In genomic region chr5:36751881-36752280, GRCh38 we compare ENCODE assay signal across 17 cellular contexts.
A peak's percentile ranks its signal among the peaks of the same experiment; 100 is the strongest.
DNase-seq lines count a peak whose midpoint lies in the region; ATAC-seq and TF ChIP-seq lines count a peak whose summit lies in the region.
"Had no signal": no experiment of that assay in that cellular context is flagged by ENCODE, and none has a peak within 500 bp of the region (broad histone marks: within the 10 kb centered on the region; RNA-seq: fewer than 3 reads in every experiment).

No MANE protein-coding gene starts in this region.

- CTCF ChIA-PET in naive thymus-derived CD4-positive, alpha-beta T cell (lab: Charles Lee), result no interaction called here

- no peak overlapping the region for H3K4me3 ChIP-seq in naive thymus-derived CD4-positive, alpha-beta T cell (ENCODE audit: low read length)

- no peak overlapping the region for H3K27ac ChIP-seq in naive thymus-derived CD4-positive, alpha-beta T cell (ENCODE audit: low read depth, low read length)

- H3K4me1 Mint-ChIP-seq in chondrocyte (ENCODE audit: low read depth), result no peaks in the 10 kb centered on the region
- H3K4me1 Mint-ChIP-seq in naive thymus-derived CD4-positive, alpha-beta T cell, result no peaks in the 10 kb centered on the region

- no peak overlapping the region for H3K4me3 Mint-ChIP-seq in chondrocyte (ENCODE audit: unreplicated experiment)
- H3K4me3 Mint-ChIP-seq in naive thymus-derived CD4-positive, alpha-beta T cell, result no peak overlapping the region
- H3K4me3 Mint-ChIP-seq: activated naive CD4-positive, alpha-beta T cell treated with anti-CD3 and anti-CD28 coated beads for 36 hours had no signal

- H3K27me3 ChIP-seq in naive thymus-derived CD4-positive, alpha-beta T cell (ENCODE audit: control insufficient read depth in 2 of 2, insufficient read depth in 2 of 2, low read length in 2 of 2), result no peaks in the 10 kb centered on the region

- H3K4me1 ChIP-seq in naive thymus-derived CD4-positive, alpha-beta T cell (ENCODE audit: control insufficient read depth in 2 of 2, insufficient read depth in 2 of 2, low read length in 2 of 2), result no peaks in the 10 kb centered on the region

- no peaks in the 10 kb centered on the region for H3K36me3 Mint-ChIP-seq in chondrocyte (ENCODE audit: low read depth)
- peaks cover 0 to 1% (median 0%) of the 10 kb centered on the region in 5 donors for H3K36me3 Mint-ChIP-seq in naive thymus-derived CD4-positive, alpha-beta T cell

- H3K27ac Mint-ChIP-seq in chondrocyte (ENCODE audit: unreplicated experiment), result no peak overlapping the region
- no peak overlapping the region for H3K27ac Mint-ChIP-seq in naive thymus-derived CD4-positive, alpha-beta T cell
- H3K27ac Mint-ChIP-seq: activated naive CD4-positive, alpha-beta T cell treated with anti-CD3 and anti-CD28 coated beads for 36 hours had no signal

- intact Hi-C loops in naive thymus-derived CD4-positive, alpha-beta T cell (cut with micrococcal nuclease), result no loop called here

- ATAC-seq in naive thymus-derived CD4-positive, alpha-beta T cell, result peak; percentile 34
- no peak for ATAC-seq in HG03025 (IDR thresholded peaks at IDR 0.05; ENCODE audit: low FRiP score, unreplicated experiment)

- DNase-seq in D341Med (ENCODE audit: low spot score) (peak; percentile 38), Kasumi-1 (lab: John Stamatoyannopoulos, UW) (peak; percentile 5 to 7), chondrocyte (ENCODE audit: low spot score) (no peak), NCI-H1436 treated with DMSO at 0.1 percent for 48 hours (lab: John Stamatoyannopoulos, UW) (no peak), NCI-H146 (lab: John Stamatoyannopoulos, UW) (no peak)
- DNase-seq in naive thymus-derived CD4-positive, alpha-beta T cell, result no peak
- DNase-seq: activated CD4-positive, CD25-positive, alpha-beta regulatory T cell treated with anti-CD3 and anti-CD28 coated beads, Interleukin-2, amount 50 U/mL, for 72 hours; activated CD8-positive, alpha-beta memory T cell treated with anti-CD3 and anti-CD28 coated beads, Interleukin-2, amount 50 U/mL, for 48 hours; activated naive CD4-positive, alpha-beta T cell treated with anti-CD3 and anti-CD28 coated beads for 36 hours; C1 segment of cervical spinal cord; islet precursor cell; midbrain; NCI-H1105 treated with DMSO at 0.1 percent for 48 hours; RPMI8226; small intestine; stimulated activated naive CD4-positive, alpha-beta T cell treated with Interleukin-2 at 50 U/mL for 16 hours had no signal

- POLR2A ChIA-PET in naive thymus-derived CD4-positive, alpha-beta T cell (lab: Charles Lee), result no interaction called here

- peak; percentile 21 for TF ChIP-seq CTCF in chondrocyte (IDR thresholded peaks at IDR 0.05)

- H3K9me3 ChIP-seq in naive thymus-derived CD4-positive, alpha-beta T cell (ENCODE audit: control insufficient read depth in 2 of 3, low read length in 3 of 3), result no peaks in the 10 kb centered on the region

- peaks cover 32% of the 10 kb centered on the region for H3K27me3 Mint-ChIP-seq in chondrocyte (ENCODE audit: low read depth)
- H3K27me3 Mint-ChIP-seq in naive thymus-derived CD4-positive, alpha-beta T cell, result peaks cover 14 to 38% (median 20%) of the 10 kb centered on the region in 5 donors

- peaks cover 5% of the 10 kb centered on the region for H3K9me3 Mint-ChIP-seq in chondrocyte (ENCODE audit: low read depth)
- peaks cover 0 to 3% (median 0%) of the 10 kb centered on the region in 11 donors for H3K9me3 Mint-ChIP-seq in naive thymus-derived CD4-positive, alpha-beta T cell
- H3K9me3 Mint-ChIP-seq: activated naive CD4-positive, alpha-beta T cell treated with anti-CD3 and anti-CD28 coated beads for 36 hours had no signal

- H3K36me3 ChIP-seq in naive thymus-derived CD4-positive, alpha-beta T cell (ENCODE audit: control insufficient read depth in 2 of 3, insufficient read depth in 3 of 3, low read length in 3 of 3), result no peaks in the 10 kb centered on the region

Comparison
In these comparisons a context has a peak if more than half of its experiments do, and no peak if none do; other contexts are left out.
1. DNase-seq: peak in D341Med (single experiment) and Kasumi-1 (2 of 2); none in chondrocyte (single experiment), naive thymus-derived CD4-positive, alpha-beta T cell (0 of 9), NCI-H1436 treated with DMSO at 0.1 percent for 48 hours (single experiment) and NCI-H146 (single experiment).